ENCODE assay signal across 12 cellular contexts in genomic region chr10:129035052-129035805, GRCh38.
DNase-seq lines count a peak whose midpoint lies in the region; ATAC-seq and TF ChIP-seq lines count a peak whose summit lies in the region.
"Had no signal": no experiment of that assay in that cellular context is flagged by ENCODE, and none has a peak within 500 bp of the region (broad histone marks: within the 10 kb centered on the region; RNA-seq: fewer than 3 reads in every experiment).

No MANE protein-coding gene starts in this region.

- H3K4me1 ChIP-seq in psoas muscle = no peaks in the 10 kb centered on the region
- no peaks in the 10 kb centered on the region for H3K4me1 ChIP-seq in PC-3 (ENCODE audit: insufficient read depth, low read length)

- H3K36me3 ChIP-seq in psoas muscle (ENCODE audit: insufficient read depth in 1 of 2, low read depth in 1 of 2) (no peaks in the 10 kb centered on the region), PC-3 (ENCODE audit: low read depth, low read length) (no peaks in the 10 kb centered on the region)

- ATAC-seq in psoas muscle (peak in 2 of 4 donors; percentile 20 to 53), HG03378 (IDR thresholded peaks at IDR 0.05; ENCODE audit: unreplicated experiment) (no peak), GM21390 (IDR thresholded peaks at IDR 0.05; ENCODE audit: unreplicated experiment) (no peak), PC-3 (no peak)
- ATAC-seq: left cardiac atrium had no signal

- no peak for TF ChIP-seq CTCF in psoas muscle (IDR thresholded peaks at IDR 0.05)
- no peak for TF ChIP-seq CTCF in PC-3 (conservative IDR thresholded peaks at IDR 0.05; ENCODE audit: low read depth, low read length)

- peaks cover under 1% of the 10 kb centered on the region for H3K27me3 Mint-ChIP-seq in activated naive CD8-positive, alpha-beta T cell

- CTCF ChIA-PET in PC-3 (lab: Charles Lee) = no interaction called here

- no peak overlapping the region for H3K27ac ChIP-seq in psoas muscle
- no peak overlapping the region for H3K27ac ChIP-seq in PC-3 (ENCODE audit: low read length)
- H3K27ac ChIP-seq: KMS-11, PC-9 had no signal

- 13 to 17% (median 15%) methylated on average over 24 of the region's 24 CpGs for WGBS in psoas muscle, 3 donors

- H3K9ac ChIP-seq in PC-3 (ENCODE audit: low read length) = no peak overlapping the region
- H3K9ac ChIP-seq: KMS-11 had no signal

- BruUV-seq in PC-3 (replicated peaks; lab: Mats Ljungman, UMichigan) = no TSS peak

- H3K4me1 Mint-ChIP-seq in activated naive CD8-positive, alpha-beta T cell (ENCODE audit: low read depth) = peaks cover 76% of the 10 kb centered on the region

- H3K4me3 Mint-ChIP-seq in activated naive CD8-positive, alpha-beta T cell = peak overlapping the region; percentile 82

- H3K36me3 Mint-ChIP-seq in activated naive CD8-positive, alpha-beta T cell = no peaks in the 10 kb centered on the region
- H3K36me3 Mint-ChIP-seq: CD14-positive monocyte had no signal

- no peaks in the 10 kb centered on the region for H3K79me2 ChIP-seq in PC-3 (ENCODE audit: low read length)

- no peak overlapping the region for H2AFZ ChIP-seq in PC-3 (ENCODE audit: low read length)
- H2AFZ ChIP-seq: PC-9 had no signal

- intact Hi-C loops in psoas muscle (cut with DNase I) = loop anchor here in 1 of 2 donors (10.0 kb wide), 1 partner anchor 510 kb away; no protein-coding TSS in a partner anchor
- intact Hi-C loops in PC-3 (cut with micrococcal nuclease) = no loop called here

- peak overlapping the region; percentile 89 for H3K27ac Mint-ChIP-seq in activated naive CD8-positive, alpha-beta T cell
- H3K27ac Mint-ChIP-seq: CD14-positive monocyte had no signal

- H3K27me3 ChIP-seq in psoas muscle (ENCODE audit: insufficient read depth in 3 of 3, low read length in 2 of 3) = peaks cover 0 to 60% (median 6%) of the 10 kb centered on the region in 3 donors
- H3K27me3 ChIP-seq in PC-3 (ENCODE audit: low read length) = peaks cover 32% of the 10 kb centered on the region

- no peaks in the 10 kb centered on the region for H3F3A ChIP-seq in PC-3 (ENCODE audit: low read length, unreplicated experiment)

- no peaks in the 10 kb centered on the region for H4K20me1 ChIP-seq in PC-3 (ENCODE audit: low read length)

- POLR2A ChIA-PET in PC-3 (lab: Charles Lee; ENCODE audit: unreplicated experiment) = no interaction called here

- H3K4me2 ChIP-seq in PC-3 (ENCODE audit: low read length) = no peak overlapping the region
- H3K4me2 ChIP-seq: KMS-11, PC-9 had no signal

- no peaks in the 10 kb centered on the region for H3K9me3 Mint-ChIP-seq in activated naive CD8-positive, alpha-beta T cell (ENCODE audit: low read depth)

- H3K9me2 ChIP-seq in PC-3 (replicated peaks; ENCODE audit: low read length) = no peaks in the 10 kb centered on the region

- H3K4me3 ChIP-seq in psoas muscle = peak overlapping the region; percentile 13
- no peak overlapping the region for H3K4me3 ChIP-seq in PC-3 (ENCODE audit: low read length)
- H3K4me3 ChIP-seq: PC-9 had no signal

- H3K9me3 ChIP-seq in psoas muscle = no peaks in the 10 kb centered on the region
- no peaks in the 10 kb centered on the region for H3K9me3 ChIP-seq in PC-3 (ENCODE audit: low read length)

- DNase-seq in CD1c-positive myeloid dendritic cell (ENCODE audit: extremely low spot score) (peak; percentile 2), psoas muscle (peak in 1 of 2 donors; percentile 73), islet precursor cell (no peak), PC-3 (no peak)
- DNase-seq in activated CD4-positive, CD25-positive, alpha-beta regulatory T cell treated with anti-CD3 and anti-CD28 coated beads, Interleukin-2, amount 50 U/mL, for 16 hours (ENCODE audit: low read depth, low spot score) = peak; percentile 22
- DNase-seq: left cardiac atrium, PC-9 had no signal

Comparison
In these comparisons a context has a peak if more than half of its experiments do, and no peak if none do; other contexts are left out.
1. DNase-seq: peak in CD1c-positive myeloid dendritic cell (single experiment) and activated CD4-positive, CD25-positive, alpha-beta regulatory T cell treated with anti-CD3 and anti-CD28 coated beads, Interleukin-2, amount 50 U/mL, for 16 hours (single experiment); none in islet precursor cell (single experiment) and PC-3 (single experiment).